Comparison of ENCODE assay signal across 33 cellular contexts in the genomic region with DNA sequence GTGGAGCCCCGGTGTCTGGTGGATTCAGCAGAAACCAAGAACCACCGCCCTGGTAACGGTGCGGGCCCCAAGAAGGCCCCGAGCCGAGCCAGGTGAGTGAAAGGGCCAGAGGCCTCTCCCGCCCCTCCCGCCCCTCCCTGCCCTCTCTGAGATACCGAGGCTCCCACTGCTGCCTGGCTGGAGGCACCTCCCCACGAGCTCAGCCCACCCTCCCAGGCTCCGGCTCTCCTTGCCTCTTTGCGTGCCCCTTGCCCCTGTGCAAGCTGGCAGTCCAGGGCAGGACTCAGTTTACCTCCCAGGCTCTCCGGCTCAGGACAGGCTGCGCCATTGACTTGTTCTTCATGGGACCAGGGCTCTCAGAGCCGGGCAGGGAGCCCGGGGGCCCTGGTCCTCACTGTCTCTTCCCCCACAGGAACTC. TPM values are rescaled to one million over a fixed set of nuclear protein-coding genes. Genes with fewer than 3 reads are reported as not detected.
"Had no signal": no experiment of that assay in that cellular context is flagged by ENCODE, and none has a peak within 500 bp of the region (broad histone marks: within the 10 kb centered on the region; RNA-seq: fewer than 3 reads in every experiment).

No MANE protein-coding gene starts in this region.

- H3K4me1 Mint-ChIP-seq: activated CD4-positive, alpha-beta T cell treated with anti-CD3 and anti-CD28 coated beads for 36 hours; central memory CD8-positive, alpha-beta T cell had no signal

- H3K27me3 ChIP-seq: brain microvascular endothelial cell, esophagus squamous epithelium, heart left ventricle had no signal

- H3K9me3 ChIP-seq: esophagus squamous epithelium, heart left ventricle had no signal

- H3K4me3 Mint-ChIP-seq: activated CD4-positive, alpha-beta memory T cell treated with anti-CD3 and anti-CD28 coated beads for 36 hours; activated CD4-positive, alpha-beta T cell treated with anti-CD3 and anti-CD28 coated beads for 36 hours; activated CD4-positive, alpha-beta T cell treated with anti-CD3 and anti-CD28 coated beads, Interleukin-2, amount 10 ng/mL, durations not matched to agents 24 days and 14 days; activated CD8-positive, alpha-beta memory T cell treated with anti-CD3 and anti-CD28 coated beads, Interleukin-2, amount 10 ng/mL, durations not matched to agents 7 days and 5 days; activated CD8-positive, alpha-beta T cell treated with anti-CD3 and anti-CD28 coated beads, Interleukin-2, amount 10 ng/mL, durations not matched to agents 7 days and 5 days; activated naive CD4-positive, alpha-beta T cell treated with anti-CD3 and anti-CD28 coated beads, Interleukin-2, amount 10 ng/mL, durations not matched to agents 7 days and 5 days; activated naive CD8-positive, alpha-beta T cell treated with anti-CD3 and anti-CD28 coated beads, Interleukin-2, amount 10 ng/mL, durations not matched to agents 7 days and 5 days; activated T-helper 1 cell treated with anti-CD3 and anti-CD28 coated beads, Interleukin-12 subunit alpha, Interleukin-12 subunit beta, Interleukin-2, Interleukin-4 antibody, amounts not matched to agents 30 ng/mL and 10 ng/mL and 1 ng/mL, durations not matched to agents 14 hours and 24 hours and 36 hours; central memory CD8-positive, alpha-beta T cell; effector memory CD8-positive, alpha-beta T cell had no signal

- H3K27ac ChIP-seq: brain microvascular endothelial cell, coronary artery, epithelial cell of prostate, esophagus squamous epithelium, heart left ventricle had no signal

- H3K36me3 Mint-ChIP-seq: activated CD4-positive, alpha-beta memory T cell treated with anti-CD3 and anti-CD28 coated beads for 36 hours; activated CD8-positive, alpha-beta memory T cell treated with anti-CD3 and anti-CD28 coated beads, Interleukin-2, amount 10 ng/mL, durations not matched to agents 7 days and 5 days; activated naive CD4-positive, alpha-beta T cell treated with anti-CD3 and anti-CD28 coated beads, Interleukin-2, amount 10 ng/mL, durations not matched to agents 7 days and 5 days; activated naive CD4-positive, alpha-beta T cell treated with anti-CD3 and anti-CD28 coated beads, Interleukin-2, amount 50 U/mL, for 72 hours; activated naive CD8-positive, alpha-beta T cell treated with anti-CD3 and anti-CD28 coated beads, Interleukin-2, amount 10 ng/mL, durations not matched to agents 7 days and 5 days had no signal

- H3K27me3 Mint-ChIP-seq: activated CD4-positive, alpha-beta memory T cell treated with anti-CD3 and anti-CD28 coated beads for 36 hours; activated CD4-positive, alpha-beta T cell treated with anti-CD3 and anti-CD28 coated beads for 36 hours; activated CD4-positive, alpha-beta T cell treated with anti-CD3 and anti-CD28 coated beads, Interleukin-2, amount 10 ng/mL, durations not matched to agents 24 days and 14 days; activated CD8-positive, alpha-beta memory T cell treated with anti-CD3 and anti-CD28 coated beads, Interleukin-2, amount 10 ng/mL, durations not matched to agents 7 days and 5 days; activated naive CD8-positive, alpha-beta T cell treated with anti-CD3 and anti-CD28 coated beads, Interleukin-2, amount 10 ng/mL, durations not matched to agents 7 days and 5 days; central memory CD8-positive, alpha-beta T cell; effector memory CD8-positive, alpha-beta T cell had no signal

- FAIRE-seq: astrocyte, bronchial epithelial cell, endometrium, endothelial cell of umbilical vein had no signal

- H3K4me3 ChIP-seq: coronary artery, esophagus squamous epithelium, heart left ventricle had no signal

- DNase-seq: activated CD4-positive, alpha-beta memory T cell treated with anti-CD3 and anti-CD28 coated beads for 36 hours; activated CD4-positive, alpha-beta T cell treated with anti-CD3 and anti-CD28 coated beads for 36 hours; activated CD4-positive, alpha-beta T cell treated with anti-CD3 and anti-CD28 coated beads, Interleukin-2, amount 10 ng/mL, durations not matched to agents 24 days and 14 days; activated CD4-positive, CD25-positive, alpha-beta regulatory T cell; activated CD4-positive, CD25-positive, alpha-beta regulatory T cell treated with anti-CD3 and anti-CD28 coated beads, Interleukin-2, amount 50 U/mL, for 72 hours; activated CD8-positive, alpha-beta memory T cell treated with anti-CD3 and anti-CD28 coated beads, Interleukin-2, amount 10 ng/mL, durations not matched to agents 7 days and 5 days; activated CD8-positive, alpha-beta memory T cell treated with anti-CD3 and anti-CD28 coated beads, Interleukin-2, amount 50 U/mL, for 4 hours; activated CD8-positive, alpha-beta T cell treated with anti-CD3 and anti-CD28 coated beads, Interleukin-2, amount 10 ng/mL, durations not matched to agents 7 days and 5 days; activated effector memory CD4-positive, alpha-beta T cell treated with anti-CD3 and anti-CD28 coated beads, Interleukin-2, amount 50 U/mL, for 16 hours; activated naive CD4-positive, alpha-beta T cell; activated naive CD4-positive, alpha-beta T cell treated with anti-CD3 and anti-CD28 coated beads, Interleukin-2, amount 10 ng/mL, durations not matched to agents 7 days and 5 days; activated naive CD8-positive, alpha-beta T cell treated with anti-CD3 and anti-CD28 coated beads, Interleukin-2, amount 10 ng/mL, durations not matched to agents 7 days and 5 days; activated T-cell treated with anti-CD3 and anti-CD28 coated beads, Interleukin-2, amount 50 U/mL, for 1 hour; activated T-cell treated with anti-CD3 and anti-CD28 coated beads, Interleukin-2, amount 50 U/mL, for 48 hours; brain microvascular endothelial cell; dermis blood vessel endothelial cell; effector CD4-positive, alpha-beta T cell; effector memory CD8-positive, alpha-beta T cell; esophagus squamous epithelium; foreskin melanocyte; glutamatergic neuron; heart left ventricle; T-helper 2 cell had no signal

- H3K9me3 Mint-ChIP-seq: activated CD4-positive, alpha-beta memory T cell treated with anti-CD3 and anti-CD28 coated beads for 36 hours; activated CD4-positive, alpha-beta T cell treated with anti-CD3 and anti-CD28 coated beads, Interleukin-2, amount 10 ng/mL, durations not matched to agents 24 days and 14 days; activated naive CD4-positive, alpha-beta T cell treated with anti-CD3 and anti-CD28 coated beads, Interleukin-2, amount 10 ng/mL, durations not matched to agents 7 days and 5 days; activated naive CD4-positive, alpha-beta T cell treated with anti-CD3 and anti-CD28 coated beads, Interleukin-2, amount 50 U/mL, for 72 hours; activated naive CD8-positive, alpha-beta T cell treated with anti-CD3 and anti-CD28 coated beads, Interleukin-2, amount 10 ng/mL, durations not matched to agents 7 days and 5 days; activated T-helper 1 cell treated with anti-CD3 and anti-CD28 coated beads, Interleukin-12 subunit alpha, Interleukin-12 subunit beta, Interleukin-2, Interleukin-4 antibody, amounts not matched to agents 30 ng/mL and 10 ng/mL and 1 ng/mL, durations not matched to agents 14 hours and 24 hours and 36 hours; activated T-helper 2 cell treated with anti-CD3 and anti-CD28 coated beads, Interferon-gamma antibody, Interleukin-2, Interleukin-4, amounts not matched to agents 10 μg/mL and 5 μg/mL and 100 μg/mL, durations not matched to agents 14 hours and 24 hours and 36 hours; central memory CD8-positive, alpha-beta T cell; effector memory CD8-positive, alpha-beta T cell had no signal

- H3K36me3 ChIP-seq: brain microvascular endothelial cell, heart left ventricle had no signal

- H3K27ac Mint-ChIP-seq: activated CD4-positive, alpha-beta memory T cell treated with anti-CD3 and anti-CD28 coated beads for 36 hours; activated CD4-positive, alpha-beta T cell treated with anti-CD3 and anti-CD28 coated beads for 36 hours; activated CD4-positive, alpha-beta T cell treated with anti-CD3 and anti-CD28 coated beads, Interleukin-2, amount 10 ng/mL, durations not matched to agents 24 days and 14 days; activated CD8-positive, alpha-beta memory T cell treated with anti-CD3 and anti-CD28 coated beads, Interleukin-2, amount 10 ng/mL, durations not matched to agents 7 days and 5 days; activated CD8-positive, alpha-beta T cell treated with anti-CD3 and anti-CD28 coated beads, Interleukin-2, amount 10 ng/mL, durations not matched to agents 7 days and 5 days; activated naive CD4-positive, alpha-beta T cell treated with anti-CD3 and anti-CD28 coated beads, Interleukin-2, amount 10 ng/mL, durations not matched to agents 7 days and 5 days; activated naive CD4-positive, alpha-beta T cell treated with anti-CD3 and anti-CD28 coated beads, Interleukin-2, amount 50 U/mL, for 72 hours; activated naive CD8-positive, alpha-beta T cell treated with anti-CD3 and anti-CD28 coated beads, Interleukin-2, amount 10 ng/mL, durations not matched to agents 7 days and 5 days; activated T-helper 1 cell treated with anti-CD3 and anti-CD28 coated beads, Interleukin-12 subunit alpha, Interleukin-12 subunit beta, Interleukin-2, Interleukin-4 antibody, amounts not matched to agents 30 ng/mL and 10 ng/mL and 1 ng/mL, durations not matched to agents 14 hours and 24 hours and 36 hours; activated T-helper 2 cell treated with anti-CD3 and anti-CD28 coated beads, Interferon-gamma antibody, Interleukin-2, Interleukin-4, amounts not matched to agents 10 μg/mL and 5 μg/mL and 100 μg/mL, durations not matched to agents 14 hours and 24 hours and 36 hours had no signal

- ATAC-seq: activated CD4-positive, alpha-beta T cell treated with anti-CD3 and anti-CD28 coated beads for 36 hours; activated CD8-positive, alpha-beta memory T cell treated with anti-CD3 and anti-CD28 coated beads, Interleukin-2, amount 10 ng/mL, durations not matched to agents 7 days and 5 days; activated CD8-positive, alpha-beta T cell treated with anti-CD3 and anti-CD28 coated beads, Interleukin-2, amount 10 ng/mL, durations not matched to agents 7 days and 5 days; activated naive CD4-positive, alpha-beta T cell treated with anti-CD3 and anti-CD28 coated beads, Interleukin-2, amount 50 U/mL, for 72 hours; effector memory CD8-positive, alpha-beta T cell; heart left ventricle had no signal

RNA-seq across cellular contexts. Expression of a gene that starts 59.7 kb away (rescaled TPM):
- total RNA-seq: activated CD4-positive, alpha-beta memory T cell treated with anti-CD3 and anti-CD28 coated beads for 36 hours; activated T-helper 1 cell treated with anti-CD3 and anti-CD28 coated beads, Interleukin-12 subunit alpha, Interleukin-12 subunit beta, Interleukin-2, Interleukin-4 antibody, amounts not matched to agents 30 ng/mL and 10 ng/mL and 1 ng/mL, durations not matched to agents 14 hours and 24 hours and 36 hours; dermis blood vessel endothelial cell; endothelial cell of umbilical vein had no signal
- polyA plus RNA-seq: endothelial cell of umbilical vein had no signal
